In genomic region chr14:37625597-37626595, GRCh38 we compare ENCODE assay signal across 1 cellular context.
TF ChIP-seq lines count a peak whose summit lies in the region.

No MANE protein-coding gene starts in this region.

TF ChIP-seq in IMR-90, 13 proteins besides CTCF, POLR2A, EP300 and RAD21 (continued from another document):
- TF ChIP-seq ELK1 (IDR thresholded peaks at IDR 0.05; ENCODE audit: borderline replicate concordance, low read depth, low read length): no peak
- TF ChIP-seq SMC3 (IDR thresholded peaks at IDR 0.05; ENCODE audit: low read depth, low read length): no peak
- TF ChIP-seq MAZ (IDR thresholded peaks at IDR 0.05; ENCODE audit: borderline replicate concordance, low read depth, low read length): no peak
- TF ChIP-seq MAFK (IDR thresholded peaks at IDR 0.05; ENCODE audit: low read depth, low read length): no peak
TF ChIP-seq in IMR-90: peak in this region for 0.
